In genomic region chrX:18674788-18675735, GRCh38 we compare ENCODE assay signal across 8 cellular contexts. TPM values are rescaled to one million over a fixed set of nuclear protein-coding genes. Genes with fewer than 3 reads are reported as not detected.
DNase-seq lines count a peak whose midpoint lies in the region; ATAC-seq and TF ChIP-seq lines count a peak whose summit lies in the region.

No MANE protein-coding gene starts in this region.

- H3K27ac ChIP-seq in left lung: peak overlapping the region; percentile 78 to 94

- no peaks in the 10 kb centered on the region for H3K9me3 ChIP-seq in left lung

- H3K36me3 Mint-ChIP-seq in activated CD4-positive, alpha-beta T cell treated with anti-CD3 and anti-CD28 coated beads, Interleukin-2, amount 10 ng/mL, durations not matched to agents 24 days and 14 days (ENCODE audit: low read depth): no peaks in the 10 kb centered on the region

- intact Hi-C loops in activated CD4-positive, alpha-beta T cell treated with anti-CD3 and anti-CD28 coated beads, Interleukin-2, amount 10 ng/mL, durations not matched to agents 24 days and 14 days (cut with micrococcal nuclease): loop anchor here (1.0 to 10.0 kb wide), 4 partner anchors 211 to 660 kb away; partner anchors contain the start of genes CDKL5 and PHKA2
- intact Hi-C loops in left lung (cut with DNase I): no loop called here

- H3K4me3 ChIP-seq in AG10803 (ENCODE audit: low read length) (peak overlapping the region; percentile 66), left lung (peak overlapping the region; percentile 51 to 55)

- H3K27me3 Mint-ChIP-seq in activated CD4-positive, alpha-beta T cell treated with anti-CD3 and anti-CD28 coated beads, Interleukin-2, amount 10 ng/mL, durations not matched to agents 24 days and 14 days: no peaks in the 10 kb centered on the region

- no peaks in the 10 kb centered on the region for H3K9me3 Mint-ChIP-seq in activated CD4-positive, alpha-beta T cell treated with anti-CD3 and anti-CD28 coated beads, Interleukin-2, amount 10 ng/mL, durations not matched to agents 24 days and 14 days

- no peaks in the 10 kb centered on the region for H3K4me1 ChIP-seq in left lung

- peak overlapping the region; percentile 79 for H3K4me3 Mint-ChIP-seq in activated CD4-positive, alpha-beta T cell treated with anti-CD3 and anti-CD28 coated beads, Interleukin-2, amount 10 ng/mL, durations not matched to agents 24 days and 14 days

- ATAC-seq in GM18873 (IDR thresholded peaks at IDR 0.05; ENCODE audit: low FRiP score, unreplicated experiment) (peak; percentile 77), HG03108 (IDR thresholded peaks at IDR 0.05; ENCODE audit: unreplicated experiment) (peak; percentile 74), left lung (peak; percentile 92)

- H3K36me3 ChIP-seq in left lung: no peaks in the 10 kb centered on the region

- H3K27me3 ChIP-seq in left lung: peaks cover 0 to 2% of the 10 kb centered on the region in 2 donors

- peak overlapping the region; percentile 67 for H3K27ac Mint-ChIP-seq in activated CD4-positive, alpha-beta T cell treated with anti-CD3 and anti-CD28 coated beads, Interleukin-2, amount 10 ng/mL, durations not matched to agents 24 days and 14 days

- TF ChIP-seq CTCF in AG10803 (conservative IDR thresholded peaks at IDR 0.05; ENCODE audit: low read length): no peak
- TF ChIP-seq CTCF in left lung (IDR thresholded peaks at IDR 0.05): no peak

- peak; percentile 55 for DNase-seq in AG10803 (ENCODE audit: low read depth)
- peak; percentile 18 for DNase-seq in NCI-H226
- peak; percentile 95 for DNase-seq in activated CD4-positive, alpha-beta T cell treated with anti-CD3 and anti-CD28 coated beads, Interleukin-2, amount 10 ng/mL, durations not matched to agents 24 days and 14 days
- DNase-seq in dedifferentiated amniotic fluid mesenchymal stem cell (ENCODE audit: extremely low spot score): peak; percentile 64
- DNase-seq in left lung: peak; percentile 74 to 91
- DNase-seq in stimulated activated CD4-positive, alpha-beta T cell treated with anti-CD3 and anti-CD28 coated beads, Interleukin-2, amount 100 ng/mL, for 4 hours (ENCODE audit: low read depth): peak; percentile 69

- peaks cover 2% of the 10 kb centered on the region for H3K4me1 Mint-ChIP-seq in activated CD4-positive, alpha-beta T cell treated with anti-CD3 and anti-CD28 coated beads, Interleukin-2, amount 10 ng/mL, durations not matched to agents 24 days and 14 days

RNA-seq across cellular contexts. Expression of gene RS1, which starts 3.2 kb away (rescaled TPM):
- total RNA-seq in activated CD4-positive, alpha-beta T cell treated with anti-CD3 and anti-CD28 coated beads, Interleukin-2, amount 10 ng/mL, durations not matched to agents 24 days and 14 days: not detected in 2 replicates
- total RNA-seq in left lung: 1 to 10 TPM; 3.8 to 5.2 TPM

RNA-seq across cellular contexts. Expression of gene PPEF1, which starts 32.4 kb away (rescaled TPM):
- total RNA-seq in activated CD4-positive, alpha-beta T cell treated with anti-CD3 and anti-CD28 coated beads, Interleukin-2, amount 10 ng/mL, durations not matched to agents 24 days and 14 days: not detected in 2 replicates
- total RNA-seq in left lung: under 1 TPM; 0.42 to 0.50 TPM

Comparison
In these comparisons a context has a peak if more than half of its experiments do, and no peak if none do; other contexts are left out.
1. Peak in every context shown above with its lines: DNase-seq, ATAC-seq, H3K4me3 ChIP-seq and H3K27ac ChIP-seq.
2. DNase-seq: peak in every context shown above with its lines; median percentile 95 in activated CD4-positive, alpha-beta T cell treated with anti-CD3 and anti-CD28 coated beads, Interleukin-2, amount 10 ng/mL, durations not matched to agents 24 days and 14 days; 82 in left lung; 69 in stimulated activated CD4-positive, alpha-beta T cell treated with anti-CD3 and anti-CD28 coated beads, Interleukin-2, amount 100 ng/mL, for 4 hours; 64 in dedifferentiated amniotic fluid mesenchymal stem cell; 55 in AG10803; 18 in NCI-H226.